ENCODE assay signal across 28 cellular contexts in genomic region chr9:92043002-92043401, GRCh38.
"Had no signal": no experiment of that assay in that cellular context is flagged by ENCODE, and none has a peak within 500 bp of the region (broad histone marks: within the 10 kb centered on the region; RNA-seq: fewer than 3 reads in every experiment).

No MANE protein-coding gene starts in this region.

- H3K9me3 ChIP-seq: right lobe of liver, suprapubic skin, testis, upper lobe of right lung had no signal

- FAIRE-seq: small intestine had no signal

- H3K27me3 ChIP-seq: neural progenitor cell, ovary, right lobe of liver, sigmoid colon, suprapubic skin, testis, tibial artery, transverse colon, upper lobe of right lung, uterus had no signal

- H3K9ac ChIP-seq: neural progenitor cell, parathyroid adenoma had no signal

- H2AFZ ChIP-seq: neural progenitor cell, parathyroid adenoma had no signal

- H3K4me1 ChIP-seq: neural progenitor cell, parathyroid adenoma, psoas muscle, right lobe of liver, suprapubic skin, testis, tibial artery, upper lobe of right lung, uterus had no signal

- H3K27me3 Mint-ChIP-seq: progenitor cell of endocrine pancreas; stimulated activated memory B cell treated with anti-CD40 and anti-IgM and Interleukin-4, amounts not matched to agents 10 μg/mL and 1 μg/mL and 100 μg/mL, for 72 hours; stimulated activated naive CD8-positive, alpha-beta T cell treated with anti-CD3 and anti-CD28 coated beads, Interleukin-15, amount 100 ng/mL, for 72 hours; type B pancreatic cell had no signal

- H3K4me2 ChIP-seq: neural progenitor cell had no signal

- H3K27ac Mint-ChIP-seq: natural killer cell; nephron; neural progenitor cell; progenitor cell of endocrine pancreas; stimulated activated memory B cell treated with anti-CD40 and anti-IgM and Interleukin-4, amounts not matched to agents 10 μg/mL and 1 μg/mL and 100 μg/mL, for 72 hours; type B pancreatic cell had no signal

- H3K79me2 ChIP-seq: parathyroid adenoma had no signal

- H3K27ac ChIP-seq: neural progenitor cell, ovary, parathyroid adenoma, psoas muscle, right lobe of liver, sigmoid colon, suprapubic skin, testis, tibial artery, transverse colon, upper lobe of right lung, uterus had no signal

- H3K4me1 Mint-ChIP-seq: nephron; stimulated activated memory B cell treated with anti-CD40 and anti-IgM and Interleukin-4, amounts not matched to agents 10 μg/mL and 1 μg/mL and 100 μg/mL, for 72 hours; stimulated activated naive CD8-positive, alpha-beta T cell treated with anti-CD3 and anti-CD28 coated beads, Interleukin-15, amount 100 ng/mL, for 72 hours had no signal

- H3K4me3 Mint-ChIP-seq: natural killer cell; nephron; neural progenitor cell; stimulated activated memory B cell treated with anti-CD40 and anti-IgM and Interleukin-4, amounts not matched to agents 10 μg/mL and 1 μg/mL and 100 μg/mL, for 72 hours; stimulated activated naive CD8-positive, alpha-beta T cell treated with anti-CD3 and anti-CD28 coated beads, Interleukin-15, amount 100 ng/mL, for 72 hours; type B pancreatic cell had no signal

- DNase-seq: natural killer cell; occipital lobe; ovary; psoas muscle; right cardiac atrium; right lobe of liver; sigmoid colon; small intestine; stimulated activated CD4-positive, alpha-beta T cell treated with anti-CD3 and anti-CD28 coated beads, Interleukin-15, amount 100 ng/mL, for 24 hours; stimulated activated CD4-positive, alpha-beta T cell treated with anti-CD3 and anti-CD28 coated beads, Interleukin-4, amount 100 ng/mL, for 1 hour; stimulated activated CD4-positive, alpha-beta T cell treated with anti-CD3 and anti-CD28 coated beads, Interleukin-4, amount 100 ng/mL, for 4 hours; stimulated activated CD8-positive, alpha-beta memory T cell treated with anti-CD3 and anti-CD28 coated beads, Interleukin-4, amount 100 ng/mL, for 48 hours; stimulated activated naive CD4-positive, alpha-beta T cell; stimulated activated naive CD8-positive, alpha-beta T cell treated with anti-CD3 and anti-CD28 coated beads, Interleukin-15, amount 100 ng/mL, for 72 hours; stimulated activated naive CD8-positive, alpha-beta T cell treated with anti-CD3 and anti-CD28 coated beads, Interleukin-15, Interleukin-2, amounts not matched to agents 100 U/mL and 50 U/mL, for 24 hours; substantia nigra; testis; tibial artery; transverse colon; upper lobe of right lung; uterus had no signal

- H3K36me3 ChIP-seq: ovary, uterus had no signal

- H3K4me3 ChIP-seq: neural progenitor cell, ovary, psoas muscle, right lobe of liver, sigmoid colon, suprapubic skin, testis, tibial artery, transverse colon, upper lobe of right lung, uterus had no signal

- ATAC-seq: natural killer cell; psoas muscle; right cardiac atrium; right lobe of liver; stimulated activated memory B cell treated with anti-CD40 and anti-IgM and Interleukin-4, amounts not matched to agents 10 μg/mL and 1 μg/mL and 100 μg/mL, for 72 hours; stimulated activated naive CD8-positive, alpha-beta T cell treated with anti-CD3 and anti-CD28 coated beads, Interleukin-15, amount 100 ng/mL, for 72 hours; stimulated activated naive CD8-positive, alpha-beta T cell treated with anti-CD3 and anti-CD28 coated beads, Interleukin-15, Interleukin-2, amounts not matched to agents 100 U/mL and 50 U/mL, for 24 hours; upper lobe of right lung had no signal
